Comparison of ENCODE assay signal across 8 cellular contexts in the genomic region with DNA sequence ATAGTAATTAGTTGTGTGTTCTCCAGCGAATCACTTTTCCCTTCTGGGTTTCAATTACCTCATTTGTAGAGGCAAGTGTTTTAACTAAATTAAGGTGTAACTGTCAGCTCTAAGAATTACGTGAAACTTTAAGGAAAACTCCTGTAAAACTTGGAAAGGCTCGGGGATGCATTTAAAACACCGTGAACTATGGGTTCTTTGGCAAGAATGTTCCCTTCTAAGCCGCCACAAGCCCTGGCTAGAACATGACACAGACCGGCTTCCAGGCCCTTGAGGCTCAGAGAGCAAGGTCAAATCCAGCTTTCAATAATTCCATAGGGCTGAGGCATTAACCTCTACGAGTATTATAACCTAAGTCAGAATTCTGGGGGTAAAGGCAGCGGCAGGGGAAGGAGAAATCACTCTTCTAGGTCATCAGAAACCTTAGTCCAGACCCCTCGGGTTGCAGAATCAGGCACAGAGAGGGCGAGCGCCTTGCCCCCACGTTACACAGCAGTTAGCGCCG. TPM values are rescaled to one million over a fixed set of nuclear protein-coding genes. Genes with fewer than 3 reads are reported as not detected.
DNase-seq lines count a peak whose midpoint lies in the region; ATAC-seq and TF ChIP-seq lines count a peak whose summit lies in the region.

No MANE protein-coding gene starts in this region.

- intact Hi-C loops in heart left ventricle (cut with DNase I) = loop anchor here in 4 of 10 donors (1.0 to 10.0 kb wide), 7 partner anchors 43 to 295 kb away; a partner anchor contains a TSS

- peak overlapping the region; percentile 70 for H3K4me3 ChIP-seq in AG09309 (ENCODE audit: control insufficient read depth, low read depth, low read length)
- peak overlapping the region; percentile 53 to 95 (median 84) for H3K4me3 ChIP-seq in heart left ventricle

- peaks cover 3% of the 10 kb centered on the region for H3K27me3 Mint-ChIP-seq in activated T-helper 17 cell treated with anti-CD3 and anti-CD28 coated beads, Interleukin-2, amount 50 U/mL, for 72 hours
- H3K27me3 Mint-ChIP-seq in progenitor cell of endocrine pancreas = peaks cover 12% of the 10 kb centered on the region

- H3K4me3 Mint-ChIP-seq in activated T-helper 17 cell treated with anti-CD3 and anti-CD28 coated beads, Interleukin-2, amount 50 U/mL, for 72 hours = peak overlapping the region; percentile 90
- peak overlapping the region; percentile 90 for H3K4me3 Mint-ChIP-seq in progenitor cell of endocrine pancreas (ENCODE audit: low read depth)

- WGBS in heart left ventricle, 4 donors = 4 to 5% (median 5%) methylated on average over 10 to 14 of the region's 14 CpGs

- peak overlapping the region; percentile 82 for H3K27ac Mint-ChIP-seq in activated T-helper 17 cell treated with anti-CD3 and anti-CD28 coated beads, Interleukin-2, amount 50 U/mL, for 72 hours
- peak overlapping the region; percentile 94 for H3K27ac Mint-ChIP-seq in progenitor cell of endocrine pancreas

- no peak for TF ChIP-seq CTCF in AG09309 (IDR thresholded peaks at IDR 0.05; ENCODE audit: control insufficient read depth, insufficient read depth, low read depth, low read length, missing control alignments)
- no peak for TF ChIP-seq CTCF in heart left ventricle (IDR thresholded peaks at IDR 0.05)
- TF ChIP-seq CTCF in progenitor cell of endocrine pancreas (IDR thresholded peaks at IDR 0.05; ENCODE audit: unreplicated experiment) = no peak

- H3K4me1 Mint-ChIP-seq in activated T-helper 17 cell treated with anti-CD3 and anti-CD28 coated beads, Interleukin-2, amount 50 U/mL, for 72 hours = peaks cover 23% of the 10 kb centered on the region
- peaks cover 43% of the 10 kb centered on the region for H3K4me1 Mint-ChIP-seq in progenitor cell of endocrine pancreas (ENCODE audit: low read depth)

- H3K4me1 ChIP-seq in heart left ventricle = peaks cover 0 to 39% (median 10%) of the 10 kb centered on the region in 12 donors

- ATAC-seq in GM18873 (IDR thresholded peaks at IDR 0.05; ENCODE audit: low FRiP score, unreplicated experiment) (peak; percentile 13), HG03457 (IDR thresholded peaks at IDR 0.05; ENCODE audit: unreplicated experiment) (peak; percentile 9), heart left ventricle (peak; percentile 58 to 74 (median 62))
- ATAC-seq in activated T-helper 17 cell treated with anti-CD3 and anti-CD28 coated beads, Interleukin-2, amount 50 U/mL, for 72 hours (replicated peaks) = no peak

- no peak for DNase-seq in AG09309 (ENCODE audit: low read depth)
- peak in 2 of 5 donors; percentile 36 to 40 for DNase-seq in heart left ventricle
- no peak for DNase-seq in progenitor cell of endocrine pancreas (ENCODE audit: low spot score, unreplicated experiment)
- DNase-seq in midbrain (lab: John Stamatoyannopoulos, UW) = no peak
- DNase-seq in NCI-H1436 treated with DMSO at 0.1 percent for 48 hours (lab: John Stamatoyannopoulos, UW) = no peak

- no peaks in the 10 kb centered on the region for H3K27me3 ChIP-seq in heart left ventricle

- peak overlapping the region; percentile 75 to 95 (median 90) for H3K27ac ChIP-seq in heart left ventricle

- no peaks in the 10 kb centered on the region for H3K9me3 Mint-ChIP-seq in activated T-helper 17 cell treated with anti-CD3 and anti-CD28 coated beads, Interleukin-2, amount 50 U/mL, for 72 hours
- H3K9me3 Mint-ChIP-seq in progenitor cell of endocrine pancreas (ENCODE audit: low read depth) = no peaks in the 10 kb centered on the region

- no peaks in the 10 kb centered on the region for H3K36me3 Mint-ChIP-seq in activated T-helper 17 cell treated with anti-CD3 and anti-CD28 coated beads, Interleukin-2, amount 50 U/mL, for 72 hours (ENCODE audit: low read depth)
- no peaks in the 10 kb centered on the region for H3K36me3 Mint-ChIP-seq in progenitor cell of endocrine pancreas (ENCODE audit: insufficient read depth)

- no peaks in the 10 kb centered on the region for H3K36me3 ChIP-seq in heart left ventricle

- no peaks in the 10 kb centered on the region for H3K9me3 ChIP-seq in heart left ventricle

- TF ChIP-seq POLR2A in heart left ventricle (IDR thresholded peaks at IDR 0.05) = no peak

RNA-seq across cellular contexts. Expression of a gene that starts 0.7 kb away (rescaled TPM):
- 10 to 100 TPM in 1 of 2 donors, 1 to 10 TPM in 1; 7.4 to 11.2 TPM for total RNA-seq in activated T-helper 17 cell treated with anti-CD3 and anti-CD28 coated beads, Interleukin-2, amount 50 U/mL, for 72 hours
- total RNA-seq in heart left ventricle (10 to 100 TPM; 33.4 to 64.1 (median 50.9) TPM), progenitor cell of endocrine pancreas (24.1 and 26.9 TPM in 2 replicates)
- 10 to 100 TPM; 12.1 to 16.7 TPM for polyA plus RNA-seq in heart left ventricle
